ENCODE assay signal across 8 cellular contexts in genomic region chr4:2241003-2241402, GRCh38. TPM values are rescaled to one million over a fixed set of nuclear protein-coding genes. Genes with fewer than 3 reads are reported as not detected.
DNase-seq lines count a peak whose midpoint lies in the region; ATAC-seq and TF ChIP-seq lines count a peak whose summit lies in the region.

No MANE protein-coding gene starts in this region.

- peak overlapping the region; percentile 80 for H3K4me3 Mint-ChIP-seq in MCF 10A (ENCODE audit: unreplicated experiment)

- no TSS peak for BruUV-seq in A673 (replicated peaks; lab: Mats Ljungman, UMichigan)
- no TSS peak for BruUV-seq in MCF 10A (replicated peaks; lab: Mats Ljungman, UMichigan)

- H3K36me3 ChIP-seq in A673 (ENCODE audit: insufficient read depth, low read length, poor library complexity, severe bottlenecking) (peaks cover 22% of the 10 kb centered on the region), HUES48 (ENCODE audit: control insufficient read depth, insufficient read depth, low read length) (peaks cover 17% of the 10 kb centered on the region), mucosa of rectum (ENCODE audit: control insufficient read depth in 2 of 2, insufficient read depth in 2 of 2, low read length in 2 of 2) (peaks cover 0 to 6% of the 10 kb centered on the region in 2 donors)

- H3K27me3 ChIP-seq in A673 (replicated peaks; ENCODE audit: insufficient read depth, low read depth, low read length, poor library complexity) (no peaks in the 10 kb centered on the region), HUES48 (ENCODE audit: control insufficient read depth, insufficient read depth, low read length) (peaks cover 3% of the 10 kb centered on the region; the same call in 1 of the 2 replicates), mucosa of rectum (ENCODE audit: control insufficient read depth in 2 of 2, insufficient read depth in 2 of 2, low read length in 2 of 2) (no peaks in the 10 kb centered on the region)

- no peaks in the 10 kb centered on the region for H3K9me3 Mint-ChIP-seq in MCF 10A (ENCODE audit: unreplicated experiment)

- H3K9ac ChIP-seq in HUES48 (ENCODE audit: low read depth, low read length) (0 out of 2 replicates have a peak overlapping the region, but pooled peaks have one; percentile 23), mucosa of rectum (ENCODE audit: low read depth in 1 of 2, low read length in 2 of 2) (peak overlapping the region; percentile 78 to 89)

- no peak for TF ChIP-seq CTCF in A673 (conservative IDR thresholded peaks at IDR 0.05; ENCODE audit: low read depth, low read length)
- TF ChIP-seq CTCF in MCF 10A (IDR thresholded peaks at IDR 0.05; ENCODE audit: unreplicated experiment) = no peak

- H3K4me1 ChIP-seq in A673 (ENCODE audit: insufficient read depth, low read length, poor library complexity, severe bottlenecking) (peaks cover 33% of the 10 kb centered on the region), HUES48 (ENCODE audit: control insufficient read depth, insufficient read depth, low read length) (peaks cover 10% of the 10 kb centered on the region; the same call in 1 of the 2 replicates), mucosa of rectum (ENCODE audit: control insufficient read depth in 2 of 2, insufficient read depth in 2 of 2, low read length in 2 of 2) (peaks cover 24 to 33% of the 10 kb centered on the region in 2 donors)

- POLR2A ChIA-PET in A673 (lab: Charles Lee; ENCODE audit: low non-redundant PET) (no interaction called here), MCF 10A (lab: Yijun Ruan, JAX) (interaction anchor here (0.6 to 4.7 kb wide), 16 partner anchors 9 to 951 kb away, joined by 3 to 54 read pairs (median 4); partner anchors contain the start of genes FAM193A, MAEA, MXD4 and RNF4)

- H3K4me3 ChIP-seq in A673 (ENCODE audit: low read depth, low read length, poor library complexity, severe bottlenecking) (peak overlapping the region; percentile 95), HUES48 (ENCODE audit: low read depth, low read length) (peak overlapping the region; percentile 78), mucosa of rectum (ENCODE audit: low read length in 2 of 2) (peak overlapping the region; percentile 91)

- H3K4me1 Mint-ChIP-seq in MCF 10A (ENCODE audit: insufficient read depth, unreplicated experiment) = peaks cover 43% of the 10 kb centered on the region

- DNase-seq in A673 (ENCODE audit: low spot score) = no peak
- no peak for DNase-seq in MCF 10A (ENCODE audit: unreplicated experiment)
- DNase-seq in GM19240 (ENCODE audit: insufficient read length, low spot score) = no peak
- DNase-seq in NCI-H2227 treated with DMSO at 0.1 percent for 48 hours (lab: John Stamatoyannopoulos, UW) = no peak
- no peak for DNase-seq in DMS79 treated with DMSO at 0.1 percent for 48 hours (lab: John Stamatoyannopoulos, UW)

- intact Hi-C loops in A673 (cut with micrococcal nuclease; ENCODE audit: unreplicated experiment) (loop anchor here (5.0 kb wide), 1 partner anchor 176 kb away; the partner anchor contains the start of genes CFAP99 and ZFYVE28), MCF 10A (cut with micrococcal nuclease) (loop anchor here (5.0 kb wide), 1 partner anchor 221 kb away; no protein-coding TSS in a partner anchor)

- peak overlapping the region; percentile 81 for H3K27ac ChIP-seq in A673 (ENCODE audit: low read depth, low read length, poor library complexity, severe bottlenecking)
- no peak overlapping the region for H3K27ac ChIP-seq in HUES48 (ENCODE audit: low read depth, low read length)
- H3K27ac ChIP-seq in mucosa of rectum (ENCODE audit: low read depth in 2 of 2, low read length in 2 of 2) = peak overlapping the region; percentile 73 to 86

- no peaks in the 10 kb centered on the region for H3K27me3 Mint-ChIP-seq in MCF 10A (ENCODE audit: insufficient read depth, unreplicated experiment)

- H3K27ac Mint-ChIP-seq in MCF 10A (ENCODE audit: low read depth, unreplicated experiment) = peak overlapping the region; percentile 90

- CTCF ChIA-PET in A673 (lab: Charles Lee) = no interaction called here
- CTCF ChIA-PET in MCF 10A (lab: Yijun Ruan, JAX) = interaction anchor here (0.5 to 1.4 kb wide), 6 partner anchors 13 to 637 kb away, joined by 3 to 6 read pairs (median 4); no protein-coding TSS in a partner anchor

- no peak for ATAC-seq in HG03025 (IDR thresholded peaks at IDR 0.05; ENCODE audit: low FRiP score, unreplicated experiment)

- H3K36me3 Mint-ChIP-seq in MCF 10A (ENCODE audit: insufficient read depth, unreplicated experiment) = peaks cover 36% of the 10 kb centered on the region

- H3K9me3 ChIP-seq in A673 (ENCODE audit: low read depth, low read length, poor library complexity, severe bottlenecking) = no peaks in the 10 kb centered on the region
- 0 out of 2 replicates have a peak, but pooled peaks cover 5% of the 10 kb centered on the region for H3K9me3 ChIP-seq in HUES48 (ENCODE audit: control insufficient read depth, insufficient read depth, low read length)
- H3K9me3 ChIP-seq in mucosa of rectum (ENCODE audit: control insufficient read depth in 2 of 2, low read length in 2 of 2) = no peaks in the 10 kb centered on the region

RNA-seq across cellular contexts. Expression of gene HAUS3, which starts 0.9 kb away (rescaled TPM):
- total RNA-seq in A673 (2021) (25.6 and 27.7 TPM in 2 replicates), MCF 10A (2022) (13.3 and 13.9 TPM in 2 replicates)

RNA-seq across cellular contexts. Expression of gene POLN, which starts 0.9 kb away (rescaled TPM):
- 2.5 and 4.0 TPM in 2 replicates for total RNA-seq in A673 (2021)
- 2.8 and 3.1 TPM in 2 replicates for total RNA-seq in MCF 10A (2022)

RNA-seq across cellular contexts. Expression of gene MXD4, which starts 20.9 kb away (rescaled TPM):
- total RNA-seq in A673 (2021) (9.1 and 12.7 TPM in 2 replicates), MCF 10A (2022) (42.8 and 50.2 TPM in 2 replicates)
